26 cellular contexts compared by ENCODE assay signal in genomic region chr5:122008061-122008460, GRCh38.
"Had no signal": no experiment of that assay in that cellular context is flagged by ENCODE, and none has a peak within 500 bp of the region (broad histone marks: within the 10 kb centered on the region; RNA-seq: fewer than 3 reads in every experiment).

No MANE protein-coding gene starts in this region.

- H3K27me3 Mint-ChIP-seq: dendritic cell treated with granulocyte-macrophage colony-stimulating factor and Interleukin-4, amounts not matched to agents 40 ng/mL and 50 ng/mL, for 4 days; naive B cell; natural killer cell treated with Interleukin-12 subunit alpha and Interleukin-12 subunit beta and Interleukin-15 and Interleukin-18, amount 100 ng/mL, for 72 hours had no signal

- DNase-seq: colonic mucosa; effector CD8-positive, alpha-beta T cell; foreskin melanocyte; mesenchymal stem cell; mucosa of descending colon; naive B cell; nucleus accumbens; ovary; psoas muscle; sigmoid colon; stimulated activated CD4-positive, alpha-beta T cell treated with anti-CD3 and anti-CD28 coated beads, Interleukin-2, amount 100 ng/mL, for 24 hours; stimulated activated CD4-positive, alpha-beta T cell treated with anti-CD3 and anti-CD28 coated beads, Interleukin-4, amount 100 ng/mL, for 24 hours; stimulated activated naive CD4-positive, alpha-beta T cell treated with Interleukin-2 at 50 U/mL for 16 hours; upper lobe of right lung; uterus had no signal

- H3K4me1 Mint-ChIP-seq: endodermal cell, mesothelial cell of epicardium, neural progenitor cell had no signal

- H3K4me3 Mint-ChIP-seq: dendritic cell treated with granulocyte-macrophage colony-stimulating factor and Interleukin-4, amounts not matched to agents 40 ng/mL and 50 ng/mL, for 4 days; endodermal cell; mesothelial cell of epicardium; naive B cell; natural killer cell treated with Interleukin-12 subunit alpha and Interleukin-12 subunit beta and Interleukin-15 and Interleukin-18, amount 100 ng/mL, for 72 hours; neural progenitor cell; stimulated activated effector memory CD8-positive, alpha-beta T cell treated with anti-CD3 and anti-CD28 coated beads, Interleukin-12 subunit alpha, Interleukin-12 subunit beta, amount 100 ng/mL, for 72 hours had no signal

- H3K9me3 Mint-ChIP-seq: endodermal cell; mesothelial cell of epicardium; natural killer cell treated with Interleukin-12 subunit alpha and Interleukin-12 subunit beta and Interleukin-15 and Interleukin-18, amount 100 ng/mL, for 72 hours; stimulated activated effector memory CD8-positive, alpha-beta T cell treated with anti-CD3 and anti-CD28 coated beads, Interleukin-12 subunit alpha, Interleukin-12 subunit beta, amount 100 ng/mL, for 72 hours had no signal

- H3K4me3 ChIP-seq: colonic mucosa, esophagus muscularis mucosa, left lung, mucosa of descending colon, neural progenitor cell, ovary, psoas muscle, sigmoid colon, thoracic aorta, tibial nerve, upper lobe of right lung, uterus had no signal

- H3K36me3 Mint-ChIP-seq: mesothelial cell of epicardium; stimulated activated effector memory CD8-positive, alpha-beta T cell treated with anti-CD3 and anti-CD28 coated beads, Interleukin-12 subunit alpha, Interleukin-12 subunit beta, amount 100 ng/mL, for 72 hours had no signal

- H3K9me3 ChIP-seq: colonic mucosa, esophagus muscularis mucosa, left lung, mucosa of descending colon, ovary, psoas muscle, sigmoid colon, thoracic aorta, tibial nerve, upper lobe of right lung, uterus had no signal

- H3K27ac Mint-ChIP-seq: dendritic cell treated with granulocyte-macrophage colony-stimulating factor and Interleukin-4, amounts not matched to agents 40 ng/mL and 50 ng/mL, for 4 days; mesothelial cell of epicardium; naive B cell; natural killer cell treated with Interleukin-12 subunit alpha and Interleukin-12 subunit beta and Interleukin-15 and Interleukin-18, amount 100 ng/mL, for 72 hours; stimulated activated effector memory CD8-positive, alpha-beta T cell treated with anti-CD3 and anti-CD28 coated beads, Interleukin-12 subunit alpha, Interleukin-12 subunit beta, amount 100 ng/mL, for 72 hours had no signal

- H3K4me1 ChIP-seq: colonic mucosa, left lung, neural progenitor cell, sigmoid colon, tibial nerve, upper lobe of right lung, uterus had no signal

- H3K27me3 ChIP-seq: colonic mucosa, esophagus muscularis mucosa, left lung, neural progenitor cell, ovary, sigmoid colon, tibial nerve, upper lobe of right lung, uterus had no signal

- H3K27ac ChIP-seq: colonic mucosa, epithelial cell of prostate, esophagus muscularis mucosa, left lung, neural progenitor cell, ovary, psoas muscle, sigmoid colon, thoracic aorta, tibial nerve, upper lobe of right lung, uterus had no signal

- ATAC-seq: left lung; mucosa of descending colon; psoas muscle; stimulated activated effector memory CD8-positive, alpha-beta T cell treated with anti-CD3 and anti-CD28 coated beads, Interleukin-12 subunit alpha, Interleukin-12 subunit beta, amount 100 ng/mL, for 72 hours had no signal

- H3K36me3 ChIP-seq: colonic mucosa, esophagus muscularis mucosa, left lung, neural progenitor cell, ovary, sigmoid colon, thoracic aorta, tibial nerve, upper lobe of right lung, uterus had no signal
